ENCODE assay signal across 1 cellular context in the genomic region with DNA sequence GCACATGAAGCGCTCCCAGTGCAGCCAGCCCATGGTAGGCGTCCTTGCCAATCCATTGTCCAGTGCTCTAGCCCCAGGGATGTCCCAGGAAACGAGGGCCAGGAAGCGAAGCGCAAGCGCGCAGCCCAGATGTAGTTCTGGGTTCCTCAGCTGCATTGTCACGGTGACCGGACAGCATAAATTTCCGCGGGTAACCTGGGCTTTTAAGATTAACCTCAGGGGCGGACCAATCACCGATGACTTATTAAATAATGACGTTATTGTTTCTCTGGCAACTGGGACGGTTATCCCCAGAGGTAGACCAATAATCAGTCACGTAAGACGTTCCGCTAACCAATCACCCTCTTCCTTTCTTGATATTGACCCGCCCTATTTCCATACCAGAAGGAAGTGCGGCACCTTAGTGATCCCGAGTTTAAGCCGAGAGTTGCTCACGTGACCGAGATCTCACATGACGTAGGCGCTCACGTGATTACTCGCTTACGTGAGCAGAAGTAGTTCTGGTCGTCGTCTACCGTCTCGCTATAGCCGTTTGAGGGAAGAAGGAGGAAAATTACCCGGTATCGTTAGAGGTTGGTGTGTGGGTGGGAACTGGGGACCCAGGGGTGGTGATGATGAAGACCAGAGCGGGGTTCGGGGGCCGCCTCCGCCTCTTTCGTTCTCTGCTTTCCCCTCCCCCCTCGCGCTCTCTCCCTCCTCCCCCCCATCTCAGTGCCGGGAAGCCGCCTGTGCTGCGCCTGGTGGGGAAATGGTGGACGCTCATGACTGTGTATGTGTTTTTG.
TF ChIP-seq lines count a peak whose summit lies in the region.

A gene (minus strand): TSS at position 178 of the 782 bp plus-strand sequence. CDS start 22 bp downstream, at position 156.
A gene with protein sequence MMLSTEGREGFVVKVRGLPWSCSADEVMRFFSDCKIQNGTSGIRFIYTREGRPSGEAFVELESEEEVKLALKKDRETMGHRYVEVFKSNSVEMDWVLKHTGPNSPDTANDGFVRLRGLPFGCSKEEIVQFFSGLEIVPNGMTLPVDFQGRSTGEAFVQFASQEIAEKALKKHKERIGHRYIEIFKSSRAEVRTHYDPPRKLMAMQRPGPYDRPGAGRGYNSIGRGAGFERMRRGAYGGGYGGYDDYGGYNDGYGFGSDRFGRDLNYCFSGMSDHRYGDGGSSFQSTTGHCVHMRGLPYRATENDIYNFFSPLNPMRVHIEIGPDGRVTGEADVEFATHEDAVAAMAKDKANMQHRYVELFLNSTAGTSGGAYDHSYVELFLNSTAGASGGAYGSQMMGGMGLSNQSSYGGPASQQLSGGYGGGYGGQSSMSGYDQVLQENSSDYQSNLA (plus strand): TSS at position 475 of the 782 bp plus-strand sequence. CDS start 3,767 bp downstream, outside the sequence.

TF ChIP-seq in IMR-90, 13 proteins besides CTCF, POLR2A, EP300 and RAD21 (continued from another document):
- peak; percentile 59; the same call in 1 of the 2 replicates for TF ChIP-seq FOS (IDR thresholded peaks at IDR 0.05; ENCODE audit: low read depth, low read length)
- no peak for TF ChIP-seq CHD1 (IDR thresholded peaks at IDR 0.05; ENCODE audit: low read depth, low read length)
TF ChIP-seq in IMR-90: peak in this region for 6.
